In the genomic region with DNA sequence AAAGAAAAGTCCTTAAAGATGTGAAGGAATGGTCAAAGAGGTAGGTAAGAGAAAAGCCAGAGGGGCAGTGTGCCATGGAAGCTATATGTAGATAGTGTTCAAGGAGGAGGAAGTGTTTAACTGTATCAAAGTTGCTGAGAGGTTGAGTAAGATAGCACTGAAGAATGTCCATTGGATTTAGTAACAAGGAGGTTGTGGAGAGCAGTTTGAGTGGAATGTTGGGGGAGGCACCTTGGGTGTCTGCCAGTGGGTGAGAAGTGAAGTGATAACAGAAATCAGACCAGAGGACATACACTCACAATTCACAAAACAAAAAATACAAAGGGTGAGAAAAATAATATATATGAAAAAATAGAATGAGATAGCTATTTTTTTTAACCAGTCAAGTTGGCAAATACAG, we compare ENCODE assay signal across 25 cellular contexts.
"Had no signal": no experiment of that assay in that cellular context is flagged by ENCODE, and none has a peak within 500 bp of the region (broad histone marks: within the 10 kb centered on the region; RNA-seq: fewer than 3 reads in every experiment).

No MANE protein-coding gene starts in this region.

- H3K9me3 Mint-ChIP-seq: activated naive CD4-positive, alpha-beta T cell treated with anti-CD3 and anti-CD28 coated beads, Interleukin-2, amount 50 U/mL, for 24 hours; effector memory CD8-positive, alpha-beta T cell; stimulated activated naive CD8-positive, alpha-beta T cell treated with anti-CD3 and anti-CD28 coated beads, Interleukin-15, Interleukin-2, amounts not matched to agents 100 ng/mL and 50 ng/mL, for 24 hours had no signal

- H3K36me3 ChIP-seq: brain microvascular endothelial cell, colonic mucosa, esophagus muscularis mucosa, gastrocnemius medialis, lower lobe of right lung, ovary, prostate gland, right atrium auricular region, tibial nerve, uterus had no signal

- H3K27me3 ChIP-seq: brain microvascular endothelial cell, colonic mucosa, esophagus muscularis mucosa, ovary, right atrium auricular region, uterus had no signal

- H3K4me1 ChIP-seq: colonic mucosa, esophagus muscularis mucosa, gastrocnemius medialis, lower lobe of right lung, prostate gland, right atrium auricular region, tibial nerve, uterus had no signal

- H3K27ac ChIP-seq: brain microvascular endothelial cell, colonic mucosa, dorsolateral prefrontal cortex, esophagus muscularis mucosa, gastrocnemius medialis, lower lobe of right lung, ovary, prostate gland, right atrium auricular region, tibial nerve, uterus had no signal

- H3K27me3 Mint-ChIP-seq: activated naive CD4-positive, alpha-beta T cell treated with anti-CD3 and anti-CD28 coated beads, Interleukin-2, amount 50 U/mL, for 24 hours; effector memory CD8-positive, alpha-beta T cell; stimulated activated naive CD8-positive, alpha-beta T cell treated with anti-CD3 and anti-CD28 coated beads, Interleukin-15, Interleukin-2, amounts not matched to agents 100 ng/mL and 50 ng/mL, for 24 hours had no signal

- DNase-seq: activated CD4-positive, alpha-beta T cell treated with anti-CD3 and anti-CD28 coated beads for 1 hour; activated CD4-positive, alpha-beta T cell treated with anti-CD3 and anti-CD28 coated beads, Interleukin-2, amount 50 U/mL, for 1 hour; activated CD8-positive, alpha-beta T cell treated with anti-CD3 and anti-CD28 coated beads, Interleukin-2, amount 10 ng/mL, durations not matched to agents 7 days and 5 days; activated gamma-delta T cell treated with Interleukin-2 at 50 U/mL for 16 hours; anterior cingulate cortex; brain microvascular endothelial cell; colonic mucosa; dorsolateral prefrontal cortex; effector memory CD8-positive, alpha-beta T cell; gastrocnemius medialis; head of caudate nucleus; lower lobe of right lung; naive thymus-derived CD4-positive, alpha-beta T cell; ovary; substantia nigra; T-helper 9 cell; uterus had no signal

- H3K27ac Mint-ChIP-seq: activated CD8-positive, alpha-beta T cell treated with anti-CD3 and anti-CD28 coated beads, Interleukin-2, amount 10 ng/mL, durations not matched to agents 7 days and 5 days; activated naive CD4-positive, alpha-beta T cell treated with anti-CD3 and anti-CD28 coated beads, Interleukin-2, amount 50 U/mL, for 24 hours; effector memory CD8-positive, alpha-beta T cell; naive thymus-derived CD4-positive, alpha-beta T cell; stimulated activated naive CD8-positive, alpha-beta T cell treated with anti-CD3 and anti-CD28 coated beads, Interleukin-15, Interleukin-2, amounts not matched to agents 100 ng/mL and 50 ng/mL, for 24 hours had no signal

- H3K4me3 ChIP-seq: colonic mucosa, dorsolateral prefrontal cortex, esophagus muscularis mucosa, gastrocnemius medialis, lower lobe of right lung, ovary, prostate gland, right atrium auricular region, tibial nerve, uterus had no signal

- H3K36me3 Mint-ChIP-seq: activated naive CD4-positive, alpha-beta T cell treated with anti-CD3 and anti-CD28 coated beads, Interleukin-2, amount 50 U/mL, for 24 hours; naive thymus-derived CD4-positive, alpha-beta T cell had no signal

- ATAC-seq: activated CD8-positive, alpha-beta T cell treated with anti-CD3 and anti-CD28 coated beads, Interleukin-2, amount 10 ng/mL, durations not matched to agents 7 days and 5 days; effector memory CD8-positive, alpha-beta T cell; gastrocnemius medialis; lower lobe of right lung; naive thymus-derived CD4-positive, alpha-beta T cell had no signal

- H3K9me3 ChIP-seq: colonic mucosa, esophagus muscularis mucosa, gastrocnemius medialis, lower lobe of right lung, ovary, prostate gland, right atrium auricular region, tibial nerve, uterus had no signal

- FAIRE-seq: endothelial cell of umbilical vein, islet of Langerhans had no signal

- H3K4me1 Mint-ChIP-seq: activated naive CD4-positive, alpha-beta T cell treated with anti-CD3 and anti-CD28 coated beads, Interleukin-2, amount 50 U/mL, for 24 hours; naive thymus-derived CD4-positive, alpha-beta T cell had no signal

- H3K4me3 Mint-ChIP-seq: activated CD8-positive, alpha-beta T cell treated with anti-CD3 and anti-CD28 coated beads, Interleukin-2, amount 10 ng/mL, durations not matched to agents 7 days and 5 days; activated naive CD4-positive, alpha-beta T cell treated with anti-CD3 and anti-CD28 coated beads, Interleukin-2, amount 50 U/mL, for 24 hours; effector memory CD8-positive, alpha-beta T cell; naive thymus-derived CD4-positive, alpha-beta T cell; stimulated activated naive CD8-positive, alpha-beta T cell treated with anti-CD3 and anti-CD28 coated beads, Interleukin-15, Interleukin-2, amounts not matched to agents 100 ng/mL and 50 ng/mL, for 24 hours had no signal
